Comparison of ENCODE assay signal across 1 cellular context in genomic region chr1:35049116-35049515, GRCh38.
TF ChIP-seq lines count a peak whose summit lies in the region.

No MANE protein-coding gene starts in this region.

TF ChIP-seq in HepG2, 621 proteins besides CTCF, POLR2A, EP300 and RAD21:
- TF ChIP-seq IRF1 (CRISPR knock-in tag; IDR thresholded peaks at IDR 0.05; ENCODE audit: low read depth) = no peak
- no peak for TF ChIP-seq CREB3 (CRISPR knock-in tag; IDR thresholded peaks at IDR 0.05)
- TF ChIP-seq SETDB1 (CRISPR knock-in tag; IDR thresholded peaks at IDR 0.05; ENCODE audit: borderline replicate concordance) = no peak
- TF ChIP-seq ZSCAN31 (CRISPR knock-in tag; IDR thresholded peaks at IDR 0.05; ENCODE audit: low read depth) = no peak
- TF ChIP-seq PREB (CRISPR knock-in tag; IDR thresholded peaks at IDR 0.05) = no peak
- TF ChIP-seq HHEX (CRISPR knock-in tag; IDR thresholded peaks at IDR 0.05) = no peak
- TF ChIP-seq CENPX (CRISPR knock-in tag; IDR thresholded peaks at IDR 0.05) = no peak
- no peak for TF ChIP-seq ZNF18 (CRISPR knock-in tag; IDR thresholded peaks at IDR 0.05; ENCODE audit: insufficient replicate concordance)
- no peak for TF ChIP-seq RARA (CRISPR knock-in tag; IDR thresholded peaks at IDR 0.05)
- no peak for TF ChIP-seq AGO1 (IDR thresholded peaks at IDR 0.05; ENCODE audit: low read depth, low read length, poor library complexity, severe bottlenecking)
- TF ChIP-seq ZNF282 (IDR thresholded peaks at IDR 0.05; ENCODE audit: partially characterized antibody) = no peak
- no peak for TF ChIP-seq GLI4 (CRISPR knock-in tag; IDR thresholded peaks at IDR 0.05; ENCODE audit: borderline replicate concordance)
- no peak for TF ChIP-seq ZNF234 (CRISPR knock-in tag; conservative IDR thresholded peaks at IDR 0.05)
- no peak for TF ChIP-seq ZNF30 (CRISPR knock-in tag; IDR thresholded peaks at IDR 0.05)
- no peak for TF ChIP-seq U2AF1 (optimal IDR thresholded peaks at IDR 0.05; ENCODE audit: low read depth, low read length)
- no peak for TF ChIP-seq ZBTB26 (CRISPR knock-in tag; IDR thresholded peaks at IDR 0.05; ENCODE audit: borderline replicate concordance)
- TF ChIP-seq TCF12 (IDR thresholded peaks at IDR 0.05) = no peak
- no peak for TF ChIP-seq TCF12 (CRISPR knock-in tag; IDR thresholded peaks at IDR 0.05)
- TF ChIP-seq KIAA2018 (CRISPR knock-in tag; IDR thresholded peaks at IDR 0.05; ENCODE audit: borderline replicate concordance) = no peak
